In genomic region chr6:9543649-9544048, GRCh38 we compare ENCODE assay signal across 1 cellular context.
TF ChIP-seq lines count a peak whose summit lies in the region.

No MANE protein-coding gene starts in this region.

TF ChIP-seq in SK-N-SH treated with all-trans-retinoic acid at 6 μM for 48 hours, 23 proteins besides CTCF, POLR2A, EP300 and RAD21 (continued from another document):
- no peak for TF ChIP-seq ZNF565 (CRISPR knock-in tag; conservative IDR thresholded peaks at IDR 0.05; ENCODE audit: low read depth)
